ENCODE assay signal across 12 cellular contexts in the genomic region with DNA sequence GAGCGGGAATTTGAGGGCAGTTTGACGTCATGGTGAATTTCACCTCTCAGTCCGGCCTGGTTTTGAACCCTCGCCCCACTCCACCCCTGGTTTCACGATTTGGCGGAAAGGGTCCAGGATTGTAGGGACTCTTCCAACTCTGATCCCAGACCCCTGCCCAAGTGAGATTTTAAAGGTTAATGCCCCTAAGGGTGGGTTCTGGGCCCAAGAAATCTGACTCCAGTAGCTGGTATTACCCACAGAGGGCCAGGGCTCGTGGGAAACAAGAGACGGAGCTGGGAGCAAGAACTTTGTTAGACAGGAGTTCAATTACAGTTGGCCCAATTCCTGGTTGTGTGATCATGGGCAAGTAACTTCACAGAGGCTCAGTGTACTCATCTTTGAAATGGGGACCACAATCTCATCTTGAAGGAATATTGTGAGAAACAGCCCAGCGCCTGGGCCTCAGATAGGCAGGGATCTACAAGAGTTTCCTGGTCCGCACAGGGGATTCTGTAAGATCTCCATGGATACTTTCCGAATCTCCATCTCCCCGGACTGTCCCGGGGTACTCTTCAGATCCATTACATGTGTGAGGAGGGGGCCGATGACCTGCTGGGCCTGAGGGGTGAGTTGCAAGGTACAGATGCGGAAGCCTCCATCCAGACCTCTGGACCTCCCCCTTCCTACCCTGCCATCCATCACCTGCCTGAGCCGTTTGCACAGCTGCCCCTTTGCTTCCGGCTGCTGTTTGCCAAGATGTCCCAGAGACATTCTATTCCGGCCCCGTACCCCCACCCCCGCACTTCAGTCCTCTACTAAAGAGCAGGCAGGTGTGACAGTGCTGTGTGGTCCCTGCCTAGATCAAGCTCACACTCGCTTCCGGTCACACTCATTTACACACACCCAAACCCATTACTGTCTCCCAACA. TPM values are rescaled to one million over a fixed set of nuclear protein-coding genes. Genes with fewer than 3 reads are reported as not detected.
A peak's percentile ranks its signal among the peaks of the same experiment; 100 is the strongest.
DNase-seq lines count a peak whose midpoint lies in the region; ATAC-seq and TF ChIP-seq lines count a peak whose summit lies in the region.
"Had no signal": no experiment of that assay in that cellular context is flagged by ENCODE, and none has a peak within 500 bp of the region (broad histone marks: within the 10 kb centered on the region; RNA-seq: fewer than 3 reads in every experiment).

No MANE protein-coding gene starts in this region.

- peak overlapping the region in 3 of 5 donors; percentile 60 to 77 (median 68) for H3K4me3 Mint-ChIP-seq in immature natural killer cell

- no peak overlapping the region for H3K27ac Mint-ChIP-seq in immature natural killer cell

- H3K27me3 ChIP-seq in BLaER1 treated with 17β-estradiol and CSF1 and Interleukin-3, amounts not matched to agents 10 nM and 100 nM: peaks cover 54 to 69% (median 62%) of the 10 kb centered on the region in 11 experiments
- peaks cover 99% of the 10 kb centered on the region for H3K27me3 ChIP-seq in upper lobe of right lung

- peak overlapping the region in 5 of 10 experiments; percentile 1 to 38 (median 28); a peak in 3 of 20 replicates for H3K4me3 ChIP-seq in BLaER1 treated with 17β-estradiol and CSF1 and Interleukin-3, amounts not matched to agents 10 nM and 100 nM
- no peak overlapping the region for H3K4me3 ChIP-seq in upper lobe of right lung

- peaks cover 0 to 4% (median 0%) of the 10 kb centered on the region in 11 experiments; a peak in 3 of 22 replicates for H4K20me1 ChIP-seq in BLaER1 treated with 17β-estradiol and CSF1 and Interleukin-3, amounts not matched to agents 10 nM and 100 nM

- H3K27me3 Mint-ChIP-seq in immature natural killer cell (ENCODE audit: low read depth in 3 of 3): peaks cover 33 to 41% (median 33%) of the 10 kb centered on the region in 3 donors

- intact Hi-C loops in upper lobe of right lung (cut with DNase I): no loop called here

- in situ Hi-C loops in G401 (cut with HindIII; ENCODE audit: low sequenced_read_pairs): no loop called here

- DNase-seq in SHP77 treated with DMSO at 0.1 percent for 48 hours (lab: John Stamatoyannopoulos, UW): peak; percentile 72
- no peak for DNase-seq in immature natural killer cell
- DNase-seq in upper lobe of right lung: no peak
- no peak for DNase-seq in G401 (ENCODE audit: low spot score)
- DNase-seq: DND-41 had no signal

- peaks cover 24 to 26% of the 10 kb centered on the region in 2 donors for H3K4me1 Mint-ChIP-seq in immature natural killer cell

- no peaks in the 10 kb centered on the region for H3K36me3 Mint-ChIP-seq in immature natural killer cell

- peak overlapping the region; percentile 30 to 63 (median 47); a peak in 18 of 22 replicates for H3K4me2 ChIP-seq in BLaER1 treated with 17β-estradiol and CSF1 and Interleukin-3, amounts not matched to agents 10 nM and 100 nM

- H3K27ac ChIP-seq in BLaER1 treated with 17β-estradiol and CSF1 and Interleukin-3, amounts not matched to agents 10 nM and 100 nM: no peak overlapping the region
- no peak overlapping the region for H3K27ac ChIP-seq in upper lobe of right lung
- H3K27ac ChIP-seq: neutrophil had no signal

- peaks cover 5 to 24% (median 18%) of the 10 kb centered on the region in 10 experiments; a peak in 16 of 20 replicates for H3K4me1 ChIP-seq in BLaER1 treated with 17β-estradiol and CSF1 and Interleukin-3, amounts not matched to agents 10 nM and 100 nM
- H3K4me1 ChIP-seq in upper lobe of right lung: peaks cover 31% of the 10 kb centered on the region

- peaks cover 0 to 2% (median 0%) of the 10 kb centered on the region in 6 donors for H3K9me3 Mint-ChIP-seq in immature natural killer cell

- peaks cover 29 to 39% (median 37%) of the 10 kb centered on the region in 11 experiments for H3K9me3 ChIP-seq in BLaER1 treated with 17β-estradiol and CSF1 and Interleukin-3, amounts not matched to agents 10 nM and 100 nM (replicated peaks in 1 of 11)
- H3K9me3 ChIP-seq in upper lobe of right lung: no peaks in the 10 kb centered on the region
- H3K9me3 ChIP-seq: neutrophil had no signal

- no peak for TF ChIP-seq CTCF in upper lobe of right lung (IDR thresholded peaks at IDR 0.05)

- no peak overlapping the region for H3K9ac ChIP-seq in BLaER1 treated with 17β-estradiol and CSF1 and Interleukin-3, amounts not matched to agents 10 nM and 100 nM

- no peaks in the 10 kb centered on the region for H3K36me3 ChIP-seq in BLaER1 treated with 17β-estradiol and CSF1 and Interleukin-3, amounts not matched to agents 10 nM and 100 nM
- no peaks in the 10 kb centered on the region for H3K36me3 ChIP-seq in upper lobe of right lung
- H3K36me3 ChIP-seq: neutrophil had no signal

- peak; percentile 3 for ATAC-seq in GM19463 (IDR thresholded peaks at IDR 0.05; ENCODE audit: unreplicated experiment)
- ATAC-seq in GM19328 (IDR thresholded peaks at IDR 0.05; ENCODE audit: unreplicated experiment): no peak
- no peak for ATAC-seq in HG02759 (IDR thresholded peaks at IDR 0.05; ENCODE audit: unreplicated experiment)
- no peak for ATAC-seq in upper lobe of right lung

RNA-seq across cellular contexts. Expression of a gene that starts 0.7 kb away (rescaled TPM):
- polyA plus RNA-seq in immature natural killer cell: not detected
- total RNA-seq in upper lobe of right lung: not detected
- total RNA-seq in G401 (2014; rRNA removed; shearing (Covaris generic)): not detected in 2 replicates
- total RNA-seq: fibroblast of villous mesenchyme, M059J had no signal
